ENCODE assay signal across 8 cellular contexts in the genomic region with DNA sequence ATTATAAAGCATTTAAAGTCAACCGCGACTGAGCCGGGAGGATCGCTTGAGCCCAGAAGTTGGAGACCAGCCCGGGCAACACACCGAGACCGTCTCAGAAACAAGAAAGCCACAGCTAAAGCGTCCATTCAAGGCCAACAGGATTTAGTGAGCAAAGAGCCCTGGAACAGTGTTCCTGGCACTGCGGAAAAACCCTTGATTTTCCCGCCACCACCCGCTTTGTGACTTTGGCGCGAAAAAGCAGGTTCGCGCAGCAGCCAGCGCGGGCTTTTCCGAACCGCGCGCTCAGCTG. TPM values are rescaled to one million over a fixed set of nuclear protein-coding genes. Genes with fewer than 3 reads are reported as not detected.
DNase-seq lines count a peak whose midpoint lies in the region; ATAC-seq and TF ChIP-seq lines count a peak whose summit lies in the region.

No MANE protein-coding gene starts in this region.

- no peak for DNase-seq in stimulated activated naive CD8-positive, alpha-beta T cell treated with anti-CD3 and anti-CD28 coated beads, Interleukin-15, Interleukin-2, amounts not matched to agents 100 U/mL and 50 U/mL, for 24 hours
- DNase-seq in mammary epithelial cell, result no peak
- DNase-seq in mucosa of descending colon, result no peak
- no peak for DNase-seq in stimulated activated CD4-positive, alpha-beta T cell treated with anti-CD3 and anti-CD28 coated beads, Interleukin-15, amount 100 ng/mL, for 24 hours
- DNase-seq in erythroblast (lab: John Stamatoyannopoulos, UW), result no peak

- H3K4me3 ChIP-seq in mammary epithelial cell (replicated peaks in 1 of 3; ENCODE audit: insufficient read depth in 1 of 3, low read depth in 2 of 3, low read length in 3 of 3) (peak overlapping the region; percentile 83 to 100 (median 89)), mucosa of descending colon (peak overlapping the region; percentile 68)

- H3K79me2 ChIP-seq in mammary epithelial cell (ENCODE audit: insufficient read depth, low read length), result peaks cover 52% of the 10 kb centered on the region

- no peaks in the 10 kb centered on the region for H3K27me3 ChIP-seq in mammary epithelial cell (ENCODE audit: insufficient read depth, low read length)

- peak overlapping the region; percentile 96 for H3K4me3 Mint-ChIP-seq in stimulated activated naive CD8-positive, alpha-beta T cell treated with anti-CD3 and anti-CD28 coated beads, Interleukin-15, Interleukin-2, amounts not matched to agents 100 ng/mL and 50 ng/mL, for 24 hours

- H3K9me3 Mint-ChIP-seq in stimulated activated naive CD8-positive, alpha-beta T cell treated with anti-CD3 and anti-CD28 coated beads, Interleukin-15, Interleukin-2, amounts not matched to agents 100 ng/mL and 50 ng/mL, for 24 hours, result no peaks in the 10 kb centered on the region

- H2AFZ ChIP-seq in mammary epithelial cell (ENCODE audit: low read depth, low read length), result no peak overlapping the region

- peaks cover 48% of the 10 kb centered on the region for H3K36me3 Mint-ChIP-seq in stimulated activated naive CD8-positive, alpha-beta T cell treated with anti-CD3 and anti-CD28 coated beads, Interleukin-15, Interleukin-2, amounts not matched to agents 100 ng/mL and 50 ng/mL, for 24 hours (ENCODE audit: low read depth)

- peak overlapping the region; percentile 73 for H3K4me2 ChIP-seq in mammary epithelial cell (ENCODE audit: insufficient read depth, low read depth, low read length)

- 0% methylated on average over 21 of the region's 21 CpGs for WGBS in mammary epithelial cell (ENCODE audit: low coverage, missing lambda C conversion rate)

- H3K27ac Mint-ChIP-seq in stimulated activated naive CD8-positive, alpha-beta T cell treated with anti-CD3 and anti-CD28 coated beads, Interleukin-15, Interleukin-2, amounts not matched to agents 100 ng/mL and 50 ng/mL, for 24 hours, result peak overlapping the region; percentile 96

- peaks cover 56% of the 10 kb centered on the region for H3K4me1 Mint-ChIP-seq in stimulated activated naive CD8-positive, alpha-beta T cell treated with anti-CD3 and anti-CD28 coated beads, Interleukin-15, Interleukin-2, amounts not matched to agents 100 ng/mL and 50 ng/mL, for 24 hours (ENCODE audit: low read depth)

- H3K27me3 Mint-ChIP-seq in stimulated activated naive CD8-positive, alpha-beta T cell treated with anti-CD3 and anti-CD28 coated beads, Interleukin-15, Interleukin-2, amounts not matched to agents 100 ng/mL and 50 ng/mL, for 24 hours, result no peaks in the 10 kb centered on the region

- H3K9me3 ChIP-seq in mammary epithelial cell (replicated peaks; ENCODE audit: insufficient read depth, low read length) (no peaks in the 10 kb centered on the region), mucosa of descending colon (no peaks in the 10 kb centered on the region)

- H3K27ac ChIP-seq in mammary epithelial cell (ENCODE audit: insufficient read depth, low read depth, low read length), result peak overlapping the region; percentile 85

- peak overlapping the region; percentile 91 for H3K9ac ChIP-seq in mammary epithelial cell (ENCODE audit: insufficient read depth, low read length)

- intact Hi-C loops in mammary epithelial cell (cut with micrococcal nuclease) (no loop called here), mucosa of descending colon (cut with DNase I, micrococcal nuclease) (no loop called here)

- no peaks in the 10 kb centered on the region for H4K20me1 ChIP-seq in mammary epithelial cell (ENCODE audit: insufficient read depth, low read length)

- TF ChIP-seq CTCF in mammary epithelial cell (conservative IDR thresholded peaks at IDR 0.05 in 1 of 2, IDR thresholded peaks at IDR 0.05 in 1 of 2; ENCODE audit: extremely low read depth in 1 of 2, insufficient read depth in 1 of 2, low read depth in 1 of 2, low read length in 2 of 2) (no peak), mucosa of descending colon (IDR thresholded peaks at IDR 0.05) (no peak)

- dilution Hi-C loops in mammary epithelial cell (cut with HindIII; ENCODE audit: low sequenced_read_pairs), result no loop called here

- TF ChIP-seq POLR2A in erythroblast (IDR thresholded peaks at IDR 0.05; ENCODE audit: low read length), result no peak

- CTCF ChIA-PET in mammary epithelial cell (lab: Charles Lee; ENCODE audit: low non-redundant PET), result no interaction called here

- H3K36me3 ChIP-seq in mammary epithelial cell (ENCODE audit: insufficient read depth, low read length) (peaks cover 22% of the 10 kb centered on the region), mucosa of descending colon (ENCODE audit: low read depth) (no peaks in the 10 kb centered on the region)

- no TSS peak for BruUV-seq in mammary epithelial cell (replicated peaks; lab: Mats Ljungman, UMichigan)

- in situ Hi-C loops in mammary epithelial cell (cut with MboI; ENCODE audit: low sequenced_read_pairs in 2 of 2), result no loop called here

- no peak for ATAC-seq in stimulated activated naive CD8-positive, alpha-beta T cell treated with anti-CD3 and anti-CD28 coated beads, Interleukin-15, Interleukin-2, amounts not matched to agents 100 U/mL and 50 U/mL, for 24 hours
- no peak for ATAC-seq in mucosa of descending colon
- no peak for ATAC-seq in HG02885 (IDR thresholded peaks at IDR 0.05; ENCODE audit: poor library complexity, unreplicated experiment)
- no peak for ATAC-seq in GM21529 (IDR thresholded peaks at IDR 0.05; ENCODE audit: unreplicated experiment)

- H3K4me1 ChIP-seq in mammary epithelial cell (ENCODE audit: insufficient read depth, low read length), result peaks cover 19% of the 10 kb centered on the region
- peaks cover 12% of the 10 kb centered on the region for H3K4me1 ChIP-seq in mucosa of descending colon (ENCODE audit: low read depth)

RNA-seq across cellular contexts. Expression of gene PCNA, which starts 0.7 kb away (rescaled TPM):
- total RNA-seq in mammary epithelial cell (100 to 1,000 TPM in 1 of 2 donors, 10 to 100 TPM in 1; 77.7 to 145 TPM), mucosa of descending colon (10 to 100 TPM; 43.4 to 91.1 (median 48.7) TPM)
- 412 TPM for polyA plus RNA-seq in mammary epithelial cell
- 167 TPM for polyA minus RNA-seq in mammary epithelial cell

RNA-seq across cellular contexts. Expression of gene TMEM230, which starts 6.2 kb away (rescaled TPM):
- total RNA-seq in mammary epithelial cell (10 to 100 TPM; 48.5 to 52.5 TPM), mucosa of descending colon (10 to 100 TPM; 66.2 to 76.2 (median 67.7) TPM)
- 58.5 TPM for polyA plus RNA-seq in mammary epithelial cell
- 27.3 TPM for polyA minus RNA-seq in mammary epithelial cell

RNA-seq across cellular contexts. Expression of gene CDS2, which starts 7.7 kb away (rescaled TPM):
- total RNA-seq in mammary epithelial cell, result 10 to 100 TPM; 37.6 to 63.8 TPM
- polyA plus RNA-seq in mammary epithelial cell, result 22.5 TPM
- polyA minus RNA-seq in mammary epithelial cell, result 203 TPM
- total RNA-seq in mucosa of descending colon, result 10 to 100 TPM; 37.9 to 59.5 (median 39.6) TPM
